14 cellular contexts compared by ENCODE assay signal in genomic region chr17:2937331-2938003, GRCh38.
DNase-seq lines count a peak whose midpoint lies in the region; ATAC-seq and TF ChIP-seq lines count a peak whose summit lies in the region.
"Had no signal": no experiment of that assay in that cellular context is flagged by ENCODE, and none has a peak within 500 bp of the region (broad histone marks: within the 10 kb centered on the region; RNA-seq: fewer than 3 reads in every experiment).

No MANE protein-coding gene starts in this region.

- H4K20me1 ChIP-seq in OCI-LY7 (ENCODE audit: insufficient read depth, low read length): no peaks in the 10 kb centered on the region
- H4K20me1 ChIP-seq in osteoblast (ENCODE audit: insufficient read depth, low read length): no peaks in the 10 kb centered on the region

- H3K4me2 ChIP-seq in OCI-LY7 (ENCODE audit: low read length) (no peak overlapping the region), osteoblast (ENCODE audit: insufficient read depth, low read length) (no peak overlapping the region)

- DNase-seq in NCI-H82 (lab: John Stamatoyannopoulos, UW) (peak; percentile 58), NCI-H82 treated with DMSO at 0.1 percent for 48 hours (lab: John Stamatoyannopoulos, UW; ENCODE audit: unreplicated experiment) (no peak), OCI-LY7 (ENCODE audit: low spot score) (no peak), ecto neural progenitor cell (ENCODE audit: low spot score) (peak; percentile 37), osteoblast (ENCODE audit: insufficient read length, low spot score, missing footprints) (peak; percentile 86), kidney tubule cell (ENCODE audit: low spot score) (no peak), NCI-H2227 (lab: John Stamatoyannopoulos, UW; ENCODE audit: unreplicated experiment) (no peak)
- DNase-seq: 8988T; activated CD4-positive, alpha-beta T cell treated with anti-CD3 and anti-CD28 coated beads for 36 hours; caudate nucleus; stimulated activated CD4-positive, alpha-beta T cell treated with anti-CD3 and anti-CD28 coated beads, Interleukin-2, amount 100 ng/mL, for 24 hours; upper lobe of left lung had no signal

- no peaks in the 10 kb centered on the region for H3K27me3 ChIP-seq in osteoblast (ENCODE audit: insufficient read depth, low read length)
- H3K27me3 ChIP-seq: upper lobe of left lung had no signal

- CTCF ChIA-PET in OCI-LY7 (lab: Charles Lee; ENCODE audit: unreplicated experiment): no interaction called here

- TF ChIP-seq CTCF in OCI-LY7 (conservative IDR thresholded peaks at IDR 0.05; ENCODE audit: low read length) (peak; percentile 52), osteoblast (IDR thresholded peaks at IDR 0.05; ENCODE audit: extremely low read depth, low read depth, low read length) (peak; percentile 21)

- no peaks in the 10 kb centered on the region for H3K9me2 ChIP-seq in OCI-LY7 (ENCODE audit: insufficient read depth, low read length)

- no peak overlapping the region for H2AFZ ChIP-seq in OCI-LY7 (ENCODE audit: low read length)
- H2AFZ ChIP-seq in osteoblast (ENCODE audit: low read length): no peak overlapping the region

- H3K27ac ChIP-seq in OCI-LY7 (ENCODE audit: low read depth, low read length, poor library complexity, severe bottlenecking) (no peak overlapping the region), osteoblast (ENCODE audit: low read depth, low read length) (no peak overlapping the region)
- H3K27ac ChIP-seq: left lung, upper lobe of left lung had no signal

- H3K79me2 ChIP-seq in OCI-LY7 (ENCODE audit: insufficient read depth, low read depth, low read length): no peaks in the 10 kb centered on the region
- H3K79me2 ChIP-seq in osteoblast (ENCODE audit: insufficient read depth, low read length): no peaks in the 10 kb centered on the region

- H3K4me3 ChIP-seq in OCI-LY7 (ENCODE audit: low read depth, low read length, poor library complexity, severe bottlenecking) (no peak overlapping the region), osteoblast (ENCODE audit: insufficient read depth, low read length) (no peak overlapping the region)
- H3K4me3 ChIP-seq: left lung, upper lobe of left lung had no signal

- H3K9me3 ChIP-seq in OCI-LY7 (ENCODE audit: low read length) (no peaks in the 10 kb centered on the region), osteoblast (ENCODE audit: low read depth, low read length) (no peaks in the 10 kb centered on the region)
- H3K9me3 ChIP-seq: left lung, upper lobe of left lung had no signal

- no peaks in the 10 kb centered on the region for H3K36me3 ChIP-seq in OCI-LY7 (ENCODE audit: insufficient read depth, low read length)
- H3K36me3 ChIP-seq in osteoblast (ENCODE audit: insufficient read depth, low read length): no peaks in the 10 kb centered on the region
- H3K36me3 ChIP-seq: left lung, upper lobe of left lung had no signal

- no peak for ATAC-seq in GM19452 (IDR thresholded peaks at IDR 0.05; ENCODE audit: unreplicated experiment)
- ATAC-seq: activated CD4-positive, alpha-beta T cell treated with anti-CD3 and anti-CD28 coated beads for 36 hours; left lung had no signal

- H3K4me1 ChIP-seq in OCI-LY7 (ENCODE audit: insufficient read depth, low read length, poor library complexity, severe bottlenecking) (peaks cover 36% of the 10 kb centered on the region), osteoblast (ENCODE audit: insufficient read depth, low read length) (peaks cover 2% of the 10 kb centered on the region)
- H3K4me1 ChIP-seq: upper lobe of left lung had no signal

- POLR2A ChIA-PET in OCI-LY7 (lab: Charles Lee): interaction anchor here (0.5 to 1.3 kb wide), 3 partner anchors 18 to 86 kb away, joined by 3 to 5 read pairs (median 4); no protein-coding TSS in a partner anchor

- intact Hi-C loops in OCI-LY7 (cut with micrococcal nuclease; ENCODE audit: unreplicated experiment): no loop called here

- BruUV-seq in OCI-LY7 (replicated peaks; lab: Mats Ljungman, UMichigan): no TSS peak

Comparison
In these comparisons a context has a peak if more than half of its experiments do, and no peak if none do; other contexts are left out.
1. DNase-seq: peak in NCI-H82 (single experiment), ecto neural progenitor cell (single experiment) and osteoblast (single experiment); none in NCI-H82 treated with DMSO at 0.1 percent for 48 hours (single experiment), OCI-LY7 (single experiment), kidney tubule cell (single experiment) and NCI-H2227 (single experiment).